Comparison of ENCODE assay signal across 20 cellular contexts in the genomic region with DNA sequence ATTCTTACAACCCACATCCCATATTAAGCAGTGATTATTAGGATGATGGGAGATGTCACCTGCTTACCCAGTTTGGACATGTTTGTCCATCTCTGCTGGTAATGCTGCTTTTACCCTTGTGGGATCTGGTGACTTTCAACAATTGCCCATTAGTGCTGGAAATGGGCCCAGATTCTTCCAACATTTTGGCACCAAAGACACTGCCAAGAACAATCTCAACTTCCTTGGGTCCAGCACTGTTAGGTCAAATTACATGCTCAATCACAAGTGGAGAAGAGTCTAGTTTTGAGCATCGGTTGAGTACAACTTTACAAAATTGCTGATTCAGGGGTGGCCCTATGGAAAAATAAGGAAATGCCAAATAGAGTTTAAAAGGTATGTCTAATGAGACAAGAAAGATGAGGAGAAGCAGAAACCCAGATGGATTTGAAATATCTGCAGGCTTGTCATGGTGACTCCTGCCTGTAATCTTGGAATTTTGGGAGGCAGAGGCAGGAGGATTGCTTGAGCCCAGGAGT. TPM values are rescaled to one million over a fixed set of nuclear protein-coding genes. Genes with fewer than 3 reads are reported as not detected.
"Had no signal": no experiment of that assay in that cellular context is flagged by ENCODE, and none has a peak within 500 bp of the region (broad histone marks: within the 10 kb centered on the region; RNA-seq: fewer than 3 reads in every experiment).

No MANE protein-coding gene starts in this region.

- H3K9me3 ChIP-seq: upper lobe of left lung had no signal

- H3K27me3 ChIP-seq: cardiac muscle cell, dorsolateral prefrontal cortex, foreskin keratinocyte, upper lobe of left lung had no signal

- H3K27ac ChIP-seq: cardiac muscle cell, dorsolateral prefrontal cortex, foreskin keratinocyte, skin epidermis, upper lobe of left lung had no signal

- DNase-seq: activated CD4-positive, alpha-beta T cell treated with anti-CD3 and anti-CD28 coated beads, Interleukin-2, amount 50 U/mL, for 1 hour; activated naive CD4-positive, alpha-beta T cell treated with anti-CD3 and anti-CD28 coated beads for 36 hours; activated T-cell treated with anti-CD3 and anti-CD28 coated beads for 4 hours; dorsolateral prefrontal cortex; erythroblast; foreskin keratinocyte; head of caudate nucleus; mesendoderm; nucleus accumbens; posterior cingulate gyrus; stimulated activated CD4-positive, alpha-beta T cell treated with anti-CD3 and anti-CD28 coated beads, Interleukin-15, amount 100 ng/mL, for 24 hours; stimulated activated CD4-positive, alpha-beta T cell treated with anti-CD3 and anti-CD28 coated beads, Interleukin-4, amount 100 ng/mL, for 1 hour; stimulated activated naive CD4-positive, alpha-beta T cell; upper lobe of left lung had no signal

- H3K36me3 ChIP-seq: cardiac muscle cell, upper lobe of left lung had no signal

- H3K4me3 ChIP-seq: cardiac muscle cell, dorsolateral prefrontal cortex, skin epidermis, upper lobe of left lung had no signal

- H3K4me1 ChIP-seq: upper lobe of left lung had no signal

- ATAC-seq: activated CD4-positive, CD25-positive, alpha-beta regulatory T cell treated with anti-CD3 and anti-CD28 coated beads, Interleukin-2, amount 50 U/mL, for 24 hours; activated T-helper 17 cell treated with anti-CD3 and anti-CD28 coated beads, Interleukin-2, amount 50 U/mL, for 72 hours; foreskin keratinocyte had no signal

RNA-seq across cellular contexts. Expression of a gene that starts 30.1 kb away (rescaled TPM):
- total RNA-seq: cardiac muscle cell, temporal lobe had no signal
- polyA plus RNA-seq: adipose tissue, cardiac muscle cell had no signal
